In genomic region chr1:3697810-3698209, GRCh38 we compare ENCODE assay signal across 19 cellular contexts. TPM values are rescaled to one million over a fixed set of nuclear protein-coding genes. Genes with fewer than 3 reads are reported as not detected.
DNase-seq lines count a peak whose midpoint lies in the region; ATAC-seq, FAIRE-seq and TF ChIP-seq lines count a peak whose summit lies in the region.
"Had no signal": no experiment of that assay in that cellular context is flagged by ENCODE, and none has a peak within 500 bp of the region (broad histone marks: within the 10 kb centered on the region; RNA-seq: fewer than 3 reads in every experiment).

No MANE protein-coding gene starts in this region.

- no peaks in the 10 kb centered on the region for H3K27me3 ChIP-seq in colonic mucosa
- H3K27me3 ChIP-seq in CD4-positive, alpha-beta memory T cell (ENCODE audit: insufficient read depth, low read length), result no peaks in the 10 kb centered on the region
- H3K27me3 ChIP-seq: right atrium auricular region had no signal

- H3K27me3 Mint-ChIP-seq in activated CD4-positive, alpha-beta T cell treated with anti-CD3 and anti-CD28 coated beads, Interleukin-2, amount 10 ng/mL, durations not matched to agents 24 days and 14 days, result no peaks in the 10 kb centered on the region
- peaks cover 4 to 6% of the 10 kb centered on the region in 2 donors for H3K27me3 Mint-ChIP-seq in CD4-positive, alpha-beta memory T cell

- CTCF ChIA-PET in CD4-positive, alpha-beta memory T cell (lab: Charles Lee; ENCODE audit: partially characterized antibody), result no interaction called here

- POLR2A ChIA-PET in CD4-positive, alpha-beta memory T cell (lab: Charles Lee; ENCODE audit: partially characterized antibody), result no interaction called here

- no peak overlapping the region for H3K27ac Mint-ChIP-seq in activated CD4-positive, alpha-beta T cell treated with anti-CD3 and anti-CD28 coated beads, Interleukin-2, amount 10 ng/mL, durations not matched to agents 24 days and 14 days
- no peak overlapping the region for H3K27ac Mint-ChIP-seq in CD4-positive, alpha-beta memory T cell
- H3K27ac Mint-ChIP-seq: activated naive CD4-positive, alpha-beta T cell treated with anti-CD3 and anti-CD28 coated beads, Interleukin-2, amount 10 ng/mL, durations not matched to agents 7 days and 5 days; T-helper 2 cell treated with Interferon-gamma antibody and Interleukin-4, amounts not matched to agents 5 μg/mL and 100 μg/mL, for 36 hours had no signal

- no peaks in the 10 kb centered on the region for H3K9me3 ChIP-seq in colonic mucosa
- H3K9me3 ChIP-seq in CD4-positive, alpha-beta memory T cell (ENCODE audit: control insufficient read depth in 1 of 2, low read length in 2 of 2), result no peaks in the 10 kb centered on the region
- H3K9me3 ChIP-seq: right atrium auricular region had no signal

- H3K27ac ChIP-seq in colonic mucosa, result no peak overlapping the region
- H3K27ac ChIP-seq in CD4-positive, alpha-beta memory T cell (ENCODE audit: low read depth, low read length), result no peak overlapping the region
- H3K27ac ChIP-seq: right atrium auricular region had no signal

- no peaks in the 10 kb centered on the region for H3K4me1 Mint-ChIP-seq in activated CD4-positive, alpha-beta T cell treated with anti-CD3 and anti-CD28 coated beads, Interleukin-2, amount 10 ng/mL, durations not matched to agents 24 days and 14 days
- H3K4me1 Mint-ChIP-seq in CD4-positive, alpha-beta memory T cell, result peaks cover 0 to 5% (median 2%) of the 10 kb centered on the region in 4 donors
- H3K4me1 Mint-ChIP-seq: activated naive CD4-positive, alpha-beta T cell treated with anti-CD3 and anti-CD28 coated beads, Interleukin-2, amount 10 ng/mL, durations not matched to agents 7 days and 5 days had no signal

- H3K4me3 Mint-ChIP-seq in activated CD4-positive, alpha-beta T cell treated with anti-CD3 and anti-CD28 coated beads, Interleukin-2, amount 10 ng/mL, durations not matched to agents 24 days and 14 days, result no peak overlapping the region
- H3K4me3 Mint-ChIP-seq in CD4-positive, alpha-beta memory T cell, result no peak overlapping the region
- H3K4me3 Mint-ChIP-seq: activated naive CD4-positive, alpha-beta T cell treated with anti-CD3 and anti-CD28 coated beads, Interleukin-2, amount 10 ng/mL, durations not matched to agents 7 days and 5 days; T-helper 2 cell treated with Interferon-gamma antibody and Interleukin-4, amounts not matched to agents 5 μg/mL and 100 μg/mL, for 36 hours had no signal

- no peaks in the 10 kb centered on the region for H3K36me3 ChIP-seq in colonic mucosa
- H3K36me3 ChIP-seq in CD4-positive, alpha-beta memory T cell (ENCODE audit: insufficient read depth, low read length), result no peaks in the 10 kb centered on the region
- H3K36me3 ChIP-seq: right atrium auricular region had no signal

- H3K9ac ChIP-seq in colonic mucosa (ENCODE audit: low read depth in 2 of 2, low read length in 2 of 2), result no peak overlapping the region

- TF ChIP-seq CTCF in colonic mucosa (IDR thresholded peaks at IDR 0.05), result no peak

- no peak for ATAC-seq in GM21367 (IDR thresholded peaks at IDR 0.05; ENCODE audit: unreplicated experiment)

- intact Hi-C loops in colonic mucosa (cut with DNase I), result no loop called here
- intact Hi-C loops in activated CD4-positive, alpha-beta T cell treated with anti-CD3 and anti-CD28 coated beads, Interleukin-2, amount 10 ng/mL, durations not matched to agents 24 days and 14 days (cut with micrococcal nuclease), result no loop called here
- intact Hi-C loops in CD4-positive, alpha-beta memory T cell (cut with micrococcal nuclease), result no loop called here

- H3K36me3 Mint-ChIP-seq in activated CD4-positive, alpha-beta T cell treated with anti-CD3 and anti-CD28 coated beads, Interleukin-2, amount 10 ng/mL, durations not matched to agents 24 days and 14 days (ENCODE audit: low read depth), result no peaks in the 10 kb centered on the region
- H3K36me3 Mint-ChIP-seq in CD4-positive, alpha-beta memory T cell, result no peaks in the 10 kb centered on the region
- H3K36me3 Mint-ChIP-seq: activated naive CD4-positive, alpha-beta T cell treated with anti-CD3 and anti-CD28 coated beads, Interleukin-2, amount 10 ng/mL, durations not matched to agents 7 days and 5 days had no signal

- peaks cover 3% of the 10 kb centered on the region for H3K9me3 Mint-ChIP-seq in activated CD4-positive, alpha-beta T cell treated with anti-CD3 and anti-CD28 coated beads, Interleukin-2, amount 10 ng/mL, durations not matched to agents 24 days and 14 days
- H3K9me3 Mint-ChIP-seq in CD4-positive, alpha-beta memory T cell, result no peaks in the 10 kb centered on the region
- H3K9me3 Mint-ChIP-seq: T-helper 2 cell treated with Interferon-gamma antibody and Interleukin-4, amounts not matched to agents 5 μg/mL and 100 μg/mL, for 36 hours had no signal

- no peak for FAIRE-seq in urothelium cell line (lab: Jason Lieb, UNC)

- DNase-seq in DMS153 (lab: John Stamatoyannopoulos, UW) (peak; percentile 97), NCI-H1436 treated with DMSO at 0.1 percent for 48 hours (lab: John Stamatoyannopoulos, UW) (peak; percentile 48), NCI-H446 treated with DMSO at 0.1 percent for 48 hours (lab: John Stamatoyannopoulos, UW) (peak; percentile 19), colonic mucosa (peak; percentile 26), urothelium cell line (ENCODE audit: low spot score) (no peak)
- no peak for DNase-seq in activated CD4-positive, alpha-beta T cell treated with anti-CD3 and anti-CD28 coated beads, Interleukin-2, amount 10 ng/mL, durations not matched to agents 24 days and 14 days
- DNase-seq in CD4-positive, alpha-beta memory T cell, result no peak
- DNase-seq: activated CD4-positive, alpha-beta T cell treated with anti-CD3 and anti-CD28 coated beads for 1 hour; activated naive CD4-positive, alpha-beta T cell treated with anti-CD3 and anti-CD28 coated beads, Interleukin-2, amount 10 ng/mL, durations not matched to agents 7 days and 5 days; dermis blood vessel endothelial cell; SIG-M5 had no signal

- H3K4me1 ChIP-seq in colonic mucosa, result no peaks in the 10 kb centered on the region
- H3K4me1 ChIP-seq in CD4-positive, alpha-beta memory T cell (ENCODE audit: insufficient read depth, low read length), result no peaks in the 10 kb centered on the region

- H3K4me3 ChIP-seq in colonic mucosa, result no peak overlapping the region
- H3K4me3 ChIP-seq in CD4-positive, alpha-beta memory T cell (ENCODE audit: low read length in 2 of 2), result no peak overlapping the region
- H3K4me3 ChIP-seq: right atrium auricular region had no signal

RNA-seq across cellular contexts. Expression of gene TP73, which starts 45.5 kb away (rescaled TPM):
- total RNA-seq in colonic mucosa, result under 1 TPM; 0.29 to 0.42 TPM
- total RNA-seq in activated CD4-positive, alpha-beta T cell treated with anti-CD3 and anti-CD28 coated beads, Interleukin-2, amount 10 ng/mL, durations not matched to agents 24 days and 14 days, result 1.3 and 1.4 TPM in 2 replicates
- total RNA-seq in CD4-positive, alpha-beta memory T cell, result under 1 TPM in 1 of 2 experiments, not detected in 1; 0.17 TPM
- polyA plus RNA-seq in CD4-positive, alpha-beta memory T cell, result under 1 TPM in 1 of 2 donors, not detected in 1; 0.15 TPM
- total RNA-seq: dermis blood vessel endothelial cell had no signal
- polyA plus RNA-seq: neural cell had no signal

RNA-seq across cellular contexts. Expression of gene WRAP73, which starts 47.9 kb away (rescaled TPM):
- 10 to 100 TPM; 19.9 to 24.2 TPM for total RNA-seq in colonic mucosa
- total RNA-seq in activated CD4-positive, alpha-beta T cell treated with anti-CD3 and anti-CD28 coated beads, Interleukin-2, amount 10 ng/mL, durations not matched to agents 24 days and 14 days, result 41.3 and 44.7 TPM in 2 replicates
- 10 to 100 TPM; 39.0 to 40.7 TPM for total RNA-seq in CD4-positive, alpha-beta memory T cell
- polyA plus RNA-seq in CD4-positive, alpha-beta memory T cell, result 10 to 100 TPM; 24.4 to 30.1 TPM

RNA-seq across cellular contexts. Expression of gene CCDC27, which starts 54.4 kb away (rescaled TPM):
- total RNA-seq in colonic mucosa, result not detected
- total RNA-seq in activated CD4-positive, alpha-beta T cell treated with anti-CD3 and anti-CD28 coated beads, Interleukin-2, amount 10 ng/mL, durations not matched to agents 24 days and 14 days, result not detected in 2 replicates
- not detected for total RNA-seq in CD4-positive, alpha-beta memory T cell
- not detected for polyA plus RNA-seq in CD4-positive, alpha-beta memory T cell
- total RNA-seq: dermis blood vessel endothelial cell, esophagus mucosa, glomerular endothelial cell, lung microvascular endothelial cell, M059J, right atrium auricular region had no signal
- polyA plus RNA-seq: neural cell had no signal

Comparison
In these comparisons a context has a peak if more than half of its experiments do, and no peak if none do; other contexts are left out.
1. DNase-seq: peak in DMS153 (single experiment), NCI-H1436 treated with DMSO at 0.1 percent for 48 hours (single experiment), NCI-H446 treated with DMSO at 0.1 percent for 48 hours (single experiment) and colonic mucosa (single experiment); none in urothelium cell line (single experiment), activated CD4-positive, alpha-beta T cell treated with anti-CD3 and anti-CD28 coated beads, Interleukin-2, amount 10 ng/mL, durations not matched to agents 24 days and 14 days (single experiment) and CD4-positive, alpha-beta memory T cell (0 of 5).